ENCODE assay signal across 9 cellular contexts in the genomic region with DNA sequence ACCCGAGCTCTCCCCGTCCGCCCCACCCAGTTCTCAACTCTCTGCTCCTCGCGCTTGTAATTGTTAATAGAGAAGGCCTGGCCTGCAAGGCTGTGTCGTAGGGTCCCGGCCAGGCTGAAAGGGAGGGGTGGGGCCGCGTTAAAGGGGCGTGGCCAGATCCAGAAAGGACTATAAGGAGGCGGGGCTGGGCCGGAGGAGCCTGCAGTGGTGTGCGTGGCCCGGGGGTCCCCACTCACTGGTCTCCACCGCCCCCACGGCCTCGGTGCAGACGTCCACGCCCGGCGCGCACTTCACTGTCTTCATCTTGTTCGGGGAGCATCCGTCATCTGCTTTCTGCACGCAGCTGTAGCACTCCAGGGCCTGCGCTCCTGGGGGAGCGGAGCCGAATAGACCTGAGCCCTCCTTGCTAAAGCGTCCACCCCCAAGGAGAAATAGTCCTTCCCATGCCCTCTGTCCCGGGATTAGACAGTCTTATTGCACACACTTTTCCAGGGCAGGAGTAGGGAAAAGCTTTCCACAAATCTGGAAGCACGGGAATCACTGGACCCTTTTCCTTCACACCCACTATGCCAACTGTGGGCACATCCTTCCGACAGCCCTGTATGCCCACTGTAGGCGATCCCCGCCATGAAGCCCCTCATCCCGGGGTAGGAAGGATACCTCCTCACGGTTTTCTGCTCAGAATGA. TPM values are rescaled to one million over a fixed set of nuclear protein-coding genes. Genes with fewer than 3 reads are reported as not detected.
A peak's percentile ranks its signal among the peaks of the same experiment; 100 is the strongest.
DNase-seq lines count a peak whose midpoint lies in the region; ATAC-seq and TF ChIP-seq lines count a peak whose summit lies in the region.
"Had no signal": no experiment of that assay in that cellular context is flagged by ENCODE, and none has a peak within 500 bp of the region (broad histone marks: within the 10 kb centered on the region; RNA-seq: fewer than 3 reads in every experiment).

No MANE protein-coding gene starts in this region.

- WGBS in esophagus, 2 donors: 10 to 13% methylated on average over 35 to 36 of the region's 36 CpGs
- 9 to 16% methylated on average over 20 to 36 of the region's 36 CpGs for WGBS in upper lobe of left lung, 2 donors

- H3K9me3 ChIP-seq in esophagus (ENCODE audit: control insufficient read depth in 2 of 2, insufficient read depth in 1 of 2, low read depth in 1 of 2, low read length in 1 of 2) (no peaks in the 10 kb centered on the region), upper lobe of left lung (no peaks in the 10 kb centered on the region)

- H3K4me1 Mint-ChIP-seq in natural killer cell treated with Interleukin-12 subunit alpha and Interleukin-12 subunit beta and Interleukin-15 and Interleukin-18, amount 100 ng/mL, for 72 hours (ENCODE audit: low read depth in 2 of 2): peaks cover 14 to 24% of the 10 kb centered on the region in 2 donors

- H3K27me3 ChIP-seq in esophagus (ENCODE audit: control insufficient read depth in 1 of 2, insufficient read depth in 2 of 2, low read length in 2 of 2): no peaks in the 10 kb centered on the region
- no peaks in the 10 kb centered on the region for H3K27me3 ChIP-seq in upper lobe of left lung

- no peak for TF ChIP-seq CTCF in upper lobe of left lung (IDR thresholded peaks at IDR 0.05)

- H3K36me3 Mint-ChIP-seq in natural killer cell treated with Interleukin-12 subunit alpha and Interleukin-12 subunit beta and Interleukin-15 and Interleukin-18, amount 100 ng/mL, for 72 hours: no peaks in the 10 kb centered on the region

- H3K4me3 Mint-ChIP-seq in natural killer cell treated with Interleukin-12 subunit alpha and Interleukin-12 subunit beta and Interleukin-15 and Interleukin-18, amount 100 ng/mL, for 72 hours: peak overlapping the region; percentile 89

- no peak for TF ChIP-seq EP300 in upper lobe of left lung (IDR thresholded peaks at IDR 0.05)

- peaks cover 0 to 9% of the 10 kb centered on the region in 2 donors for H3K27me3 Mint-ChIP-seq in natural killer cell treated with Interleukin-12 subunit alpha and Interleukin-12 subunit beta and Interleukin-15 and Interleukin-18, amount 100 ng/mL, for 72 hours

- peak; percentile 49 for DNase-seq in activated gamma-delta T cell (lab: John Stamatoyannopoulos, UW)
- DNase-seq in activated gamma-delta T cell treated with Interleukin-2 at 50 U/mL for 16 hours: no peak
- DNase-seq in natural killer cell treated with Interleukin-12 subunit alpha and Interleukin-12 subunit beta and Interleukin-15 and Interleukin-18, amount 100 ng/mL, for 72 hours (ENCODE audit: low spot score): peak; percentile 84
- DNase-seq in upper lobe of left lung: peak; percentile 79 to 88
- no peak for DNase-seq in HCEC 1CT

- H3K27ac Mint-ChIP-seq in natural killer cell treated with Interleukin-12 subunit alpha and Interleukin-12 subunit beta and Interleukin-15 and Interleukin-18, amount 100 ng/mL, for 72 hours: peak overlapping the region; percentile 80 to 90

- H3K27ac ChIP-seq in esophagus (ENCODE audit: low read depth in 2 of 2, low read length in 1 of 2) (peak overlapping the region; percentile 87 to 99), upper lobe of left lung (peak overlapping the region; percentile 74 to 90 (median 80))

- H3K9me3 Mint-ChIP-seq in natural killer cell treated with Interleukin-12 subunit alpha and Interleukin-12 subunit beta and Interleukin-15 and Interleukin-18, amount 100 ng/mL, for 72 hours: no peaks in the 10 kb centered on the region

- ATAC-seq in HG03196 (IDR thresholded peaks at IDR 0.05; ENCODE audit: unreplicated experiment) (peak; percentile 31), upper lobe of left lung (ENCODE audit: low FRiP score in 2 of 2) (peak; percentile 77 to 80)
- ATAC-seq in activated CD4-positive, CD25-positive, alpha-beta regulatory T cell treated with anti-CD3 and anti-CD28 coated beads, Interleukin-2, amount 50 U/mL, for 24 hours: peak; percentile 30 to 45
- peak; percentile 57 to 70 for ATAC-seq in natural killer cell treated with Interleukin-12 subunit alpha and Interleukin-12 subunit beta and Interleukin-15 and Interleukin-18, amount 100 ng/mL, for 72 hours

- H3K4me3 ChIP-seq in esophagus (ENCODE audit: low read depth in 1 of 2, low read length in 2 of 2) (peak overlapping the region; percentile 69 to 72), upper lobe of left lung (peak overlapping the region; percentile 63 to 80 (median 70))

- no peak for TF ChIP-seq POLR2A in upper lobe of left lung (IDR thresholded peaks at IDR 0.05)

- peaks cover 0 to 15% of the 10 kb centered on the region in 2 donors for H3K36me3 ChIP-seq in esophagus (ENCODE audit: control insufficient read depth in 2 of 2, insufficient read depth in 2 of 2, low read length in 1 of 2)
- H3K36me3 ChIP-seq in upper lobe of left lung: no peaks in the 10 kb centered on the region

- H3K4me1 ChIP-seq in esophagus (ENCODE audit: control insufficient read depth in 2 of 2, insufficient read depth in 2 of 2, low read length in 1 of 2): peaks cover 0 to 8% of the 10 kb centered on the region in 2 donors
- peaks cover 8 to 26% (median 17%) of the 10 kb centered on the region in 4 donors for H3K4me1 ChIP-seq in upper lobe of left lung

RNA-seq across cellular contexts. Expression of gene LYPD3, which starts 1.2 kb away (rescaled TPM):
- polyA plus RNA-seq in esophagus: 100 to 1,000 TPM; 208 to 770 TPM
- not detected for total RNA-seq in natural killer cell treated with Interleukin-12 subunit alpha and Interleukin-12 subunit beta and Interleukin-15 and Interleukin-18, amount 100 ng/mL, for 72 hours
- total RNA-seq in upper lobe of left lung: 10 to 100 TPM in 1 of 6 donors, under 1 TPM in 4, not detected in 1; 0.29 to 13.6 (median 0.39) TPM

RNA-seq across cellular contexts. Expression of gene PHLDB3, which starts 40.3 kb away (rescaled TPM):
- polyA plus RNA-seq in esophagus: 10 to 100 TPM; 58.1 to 70.1 TPM
- total RNA-seq in natural killer cell treated with Interleukin-12 subunit alpha and Interleukin-12 subunit beta and Interleukin-15 and Interleukin-18, amount 100 ng/mL, for 72 hours: 10 to 100 TPM; 10.5 to 18.7 TPM
- 10 to 100 TPM in 4 of 6 donors, 1 to 10 TPM in 2; 1.8 to 22.6 (median 13.8) TPM for total RNA-seq in upper lobe of left lung

RNA-seq across cellular contexts. Expression of gene TEX101, which starts 49.5 kb away (rescaled TPM):
- 1 to 10 TPM in 1 of 2 donors, under 1 TPM in 1; 0.96 to 2.4 TPM for polyA plus RNA-seq in esophagus
- not detected for total RNA-seq in natural killer cell treated with Interleukin-12 subunit alpha and Interleukin-12 subunit beta and Interleukin-15 and Interleukin-18, amount 100 ng/mL, for 72 hours
- total RNA-seq in upper lobe of left lung: not detected
- total RNA-seq: lung microvascular endothelial cell had no signal

Comparison
In these comparisons a context has a peak if more than half of its experiments do, and no peak if none do; other contexts are left out.
1. DNase-seq: peak in activated gamma-delta T cell (single experiment), natural killer cell treated with Interleukin-12 subunit alpha and Interleukin-12 subunit beta and Interleukin-15 and Interleukin-18, amount 100 ng/mL, for 72 hours (single experiment) and upper lobe of left lung (2 of 2); none in activated gamma-delta T cell treated with Interleukin-2 at 50 U/mL for 16 hours (single experiment) and HCEC 1CT (single experiment).
2. Peak in every context shown above with its lines, with median percentiles within 50 percentile points of each other: ATAC-seq.